In the genomic region with DNA sequence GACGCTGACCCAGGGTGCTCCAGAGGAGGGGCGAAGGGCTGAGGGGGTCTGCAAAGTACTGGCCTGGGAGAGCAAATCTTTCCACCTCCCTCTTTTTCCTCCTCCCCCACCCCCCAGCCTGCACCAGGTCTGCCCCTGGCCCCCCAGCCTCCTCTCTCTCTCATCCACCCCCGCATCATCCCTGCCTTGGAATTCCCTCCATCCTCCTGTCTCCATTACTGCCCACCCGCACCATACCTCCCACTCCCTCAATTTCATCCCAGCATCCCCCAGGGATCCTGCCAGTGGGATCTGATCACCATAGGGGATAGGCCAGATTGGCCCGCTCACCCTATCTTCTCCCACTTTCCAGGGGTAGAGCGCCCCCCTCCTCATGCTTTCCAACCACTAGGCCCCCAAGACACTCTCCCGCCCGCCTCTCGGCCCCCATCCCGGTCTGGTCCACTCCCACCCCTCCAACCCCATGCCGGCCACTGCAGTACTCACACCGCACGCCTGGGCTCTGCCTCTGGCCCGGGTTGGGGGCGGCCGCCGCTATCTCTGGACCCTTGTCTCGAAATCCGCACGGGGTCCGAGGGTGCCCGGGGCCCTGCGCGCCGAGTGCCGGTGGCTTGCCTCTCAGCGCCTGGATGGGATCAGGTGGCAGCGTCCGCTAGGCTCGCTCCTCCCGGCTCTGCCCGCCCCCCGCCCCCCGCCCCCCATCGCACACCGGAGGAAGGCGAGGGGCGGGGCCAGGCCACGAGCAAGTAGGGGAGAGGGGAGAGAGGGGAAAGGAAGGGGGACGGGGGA, we compare ENCODE assay signal across 10 cellular contexts. TPM values are rescaled to one million over a fixed set of nuclear protein-coding genes. Genes with fewer than 3 reads are reported as not detected.
A peak's percentile ranks its signal among the peaks of the same experiment; 100 is the strongest.
DNase-seq lines count a peak whose midpoint lies in the region; ATAC-seq lines count a peak whose summit lies in the region.
"Had no signal": no experiment of that assay in that cellular context is flagged by ENCODE, and none has a peak within 500 bp of the region (broad histone marks: within the 10 kb centered on the region; RNA-seq: fewer than 3 reads in every experiment).

Gene GAL3ST3 (minus strand): TSS at position 637 of the 789 bp plus-strand sequence. CDS start 3,746 bp downstream, outside the sequence.

- no peaks in the 10 kb centered on the region for H3K9me3 ChIP-seq in NT2/D1 (ENCODE audit: insufficient read depth, low read length)

- peaks cover 11% of the 10 kb centered on the region for H3K4me1 ChIP-seq in NT2/D1 (ENCODE audit: insufficient read depth, insufficient read length)

- intact Hi-C loops in left ventricle myocardium superior (cut with micrococcal nuclease): no loop called here

- H3K9ac ChIP-seq in NT2/D1 (ENCODE audit: insufficient read length, low read depth): peak within 1 kb of the TSS; percentile 61

- ATAC-seq in left ventricle myocardium superior (no peak), HG03457 (IDR thresholded peaks at IDR 0.05; ENCODE audit: unreplicated experiment) (no peak), GM18502 (IDR thresholded peaks at IDR 0.05; ENCODE audit: poor library complexity, unreplicated experiment) (no peak)
- ATAC-seq: activated CD4-positive, CD25-positive, alpha-beta regulatory T cell treated with anti-CD3 and anti-CD28 coated beads, Interleukin-2, amount 50 U/mL, for 24 hours; natural killer cell had no signal

- peaks cover 2% of the 10 kb centered on the region for H3K27me3 ChIP-seq in NT2/D1 (ENCODE audit: insufficient read depth, insufficient read length)

- peak within 1 kb of the TSS; percentile 40 for H3K4me3 ChIP-seq in NT2/D1 (ENCODE audit: insufficient read length, low read depth)

- H3K36me3 ChIP-seq in NT2/D1 (ENCODE audit: insufficient read depth, insufficient read length, low read length): peaks cover 9% of the 10 kb centered on the region

- DNase-seq in NCI-H1092 treated with DMSO at 0.1 percent for 48 hours (lab: John Stamatoyannopoulos, UW) (peak; percentile 22), NCI-H1092 (lab: John Stamatoyannopoulos, UW) (no peak), NT2/D1 (ENCODE audit: low read depth, low spot score) (no peak), left ventricle myocardium superior (peak; percentile 39), retina (peak; percentile 49), NCI-H2196 (lab: John Stamatoyannopoulos, UW; ENCODE audit: unreplicated experiment) (no peak)
- DNase-seq: natural killer cell had no signal

RNA-seq across cellular contexts. Expression of gene GAL3ST3, which starts in this region (rescaled TPM):
- 3.5 TPM for total RNA-seq in left ventricle myocardium superior
- total RNA-seq: natural killer cell had no signal

Comparison
In these comparisons a context has a peak if more than half of its experiments do, and no peak if none do; other contexts are left out.
1. DNase-seq: peak in NCI-H1092 treated with DMSO at 0.1 percent for 48 hours (single experiment), left ventricle myocardium superior (single experiment) and retina (single experiment); none in NCI-H1092 (single experiment), NT2/D1 (single experiment) and NCI-H2196 (single experiment).